In the genomic region with DNA sequence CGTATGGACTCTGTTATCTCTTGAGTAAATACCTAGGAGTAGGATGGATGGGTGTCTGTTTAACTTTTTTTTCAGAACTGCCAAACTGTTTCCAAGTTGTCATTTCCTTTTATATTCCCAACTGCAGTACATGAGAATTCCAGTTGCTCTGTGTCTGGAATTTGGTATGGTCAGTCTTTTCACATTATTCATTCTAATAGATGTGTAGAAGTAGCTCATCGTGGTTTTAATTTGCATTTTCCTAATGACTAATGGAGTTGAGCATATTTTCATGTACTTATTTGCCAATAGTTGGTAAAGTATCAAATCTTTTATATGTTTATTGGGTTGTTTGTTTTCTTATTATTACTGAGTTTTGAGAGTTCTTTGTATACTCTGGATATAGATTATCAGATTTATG, we compare ENCODE assay signal across 15 cellular contexts. TPM values are rescaled to one million over a fixed set of nuclear protein-coding genes. Genes with fewer than 3 reads are reported as not detected.
A peak's percentile ranks its signal among the peaks of the same experiment; 100 is the strongest.
DNase-seq lines count a peak whose midpoint lies in the region; ATAC-seq, FAIRE-seq and TF ChIP-seq lines count a peak whose summit lies in the region.
"Had no signal": no experiment of that assay in that cellular context is flagged by ENCODE, and none has a peak within 500 bp of the region (broad histone marks: within the 10 kb centered on the region; RNA-seq: fewer than 3 reads in every experiment).

No MANE protein-coding gene starts in this region.

- ATAC-seq in Panc1 (no peak), GM21619 (IDR thresholded peaks at IDR 0.05; ENCODE audit: unreplicated experiment) (no peak)
- ATAC-seq: Right ventricle myocardium inferior; stimulated activated naive CD8-positive, alpha-beta T cell treated with anti-CD3 and anti-CD28 coated beads, Interleukin-15, amount 100 ng/mL, for 72 hours had no signal

- H3K27me3 ChIP-seq in Panc1 (ENCODE audit: control insufficient read depth, insufficient read depth, low read length) (no peaks in the 10 kb centered on the region), Peyer's patch (no peaks in the 10 kb centered on the region)
- H3K27me3 ChIP-seq: neutrophil had no signal

- H3K27ac ChIP-seq in Panc1 (ENCODE audit: low read length) (peak overlapping the region; percentile 20; the same call in 1 of the 2 replicates), Peyer's patch (peak overlapping the region in 2 of 4 donors; percentile 44 to 78)
- H3K27ac ChIP-seq: neutrophil had no signal

- H3K36me3 ChIP-seq in Panc1 (ENCODE audit: control insufficient read depth, insufficient read depth, low read length) (no peaks in the 10 kb centered on the region), Peyer's patch (no peaks in the 10 kb centered on the region)
- H3K36me3 ChIP-seq: neutrophil had no signal

- peaks cover 12% of the 10 kb centered on the region for H3K9me3 Mint-ChIP-seq in progenitor cell of endocrine pancreas (ENCODE audit: low read depth)
- H3K9me3 Mint-ChIP-seq: stimulated activated naive CD8-positive, alpha-beta T cell treated with anti-CD3 and anti-CD28 coated beads, Interleukin-15, amount 100 ng/mL, for 72 hours had no signal

- no peak for TF ChIP-seq POLR2A in Peyer's patch (IDR thresholded peaks at IDR 0.05)

- in situ Hi-C loops in Panc1 (cut with HindIII; ENCODE audit: low pct_unique_long_range_greater_than_20kb, low sequenced_read_pairs), result no loop called here

- POLR2A ChIA-PET in Panc1 (lab: Charles Lee), result no interaction called here

- H3K36me3 Mint-ChIP-seq in progenitor cell of endocrine pancreas (ENCODE audit: insufficient read depth), result peaks cover 9% of the 10 kb centered on the region

- no TSS peak for BruUV-seq in Panc1 (replicated peaks; lab: Mats Ljungman, UMichigan)

- H3K4me3 Mint-ChIP-seq in progenitor cell of endocrine pancreas (ENCODE audit: low read depth), result peak overlapping the region; percentile 52
- H3K4me3 Mint-ChIP-seq: stimulated activated naive CD8-positive, alpha-beta T cell treated with anti-CD3 and anti-CD28 coated beads, Interleukin-15, amount 100 ng/mL, for 72 hours had no signal

- no peak for TF ChIP-seq CTCF in Panc1 (IDR thresholded peaks at IDR 0.05)
- no peak for TF ChIP-seq CTCF in progenitor cell of endocrine pancreas (IDR thresholded peaks at IDR 0.05; ENCODE audit: unreplicated experiment)
- TF ChIP-seq CTCF in Peyer's patch (IDR thresholded peaks at IDR 0.05), result no peak

- no peaks in the 10 kb centered on the region for H3K9me3 ChIP-seq in Panc1 (ENCODE audit: control insufficient read depth, insufficient read depth, low read depth, low read length)
- H3K9me3 ChIP-seq in Peyer's patch, result no peaks in the 10 kb centered on the region
- H3K9me3 ChIP-seq: neutrophil had no signal

- DNase-seq in EH (ENCODE audit: low read depth) (peak; percentile 65), Panc1 (ENCODE audit: low read depth, low spot score) (no peak), progenitor cell of endocrine pancreas (ENCODE audit: low spot score, unreplicated experiment) (no peak), Peyer's patch (no peak), NCI-H1048 (lab: John Stamatoyannopoulos, UW) (no peak)
- no peak for DNase-seq in activated naive CD4-positive, alpha-beta T cell treated with anti-CD3 and anti-CD28 coated beads, Interleukin-2, amount 50 U/mL, for 16 hours
- DNase-seq: activated CD4-positive, alpha-beta T cell treated with anti-CD3 and anti-CD28 coated beads for 4 hours; hippocampal formation; stimulated activated naive CD8-positive, alpha-beta T cell treated with anti-CD3 and anti-CD28 coated beads, Interleukin-15, amount 100 ng/mL, for 72 hours; T-helper 2 cell had no signal

- H3K4me3 ChIP-seq in Panc1 (ENCODE audit: low read depth in 2 of 2, low read length in 2 of 2), result no peak overlapping the region
- H3K4me3 ChIP-seq in Peyer's patch, result no peak overlapping the region
- H3K4me3 ChIP-seq: lung had no signal

- CTCF ChIA-PET in Panc1 (lab: Charles Lee), result no interaction called here

- H3K4me1 ChIP-seq in Panc1 (ENCODE audit: control insufficient read depth, insufficient read depth, low read length) (peaks cover 18% of the 10 kb centered on the region), Peyer's patch (peaks cover 0 to 63% (median 0%) of the 10 kb centered on the region in 4 donors)

- H3K27ac Mint-ChIP-seq in progenitor cell of endocrine pancreas, result peak overlapping the region; percentile 88
- H3K27ac Mint-ChIP-seq: stimulated activated naive CD8-positive, alpha-beta T cell treated with anti-CD3 and anti-CD28 coated beads, Interleukin-15, amount 100 ng/mL, for 72 hours had no signal

- peaks cover 72% of the 10 kb centered on the region for H3K4me1 Mint-ChIP-seq in progenitor cell of endocrine pancreas (ENCODE audit: low read depth)

- intact Hi-C loops in Panc1 (cut with micrococcal nuclease; ENCODE audit: unreplicated experiment), result no loop called here

- H3K27me3 Mint-ChIP-seq in progenitor cell of endocrine pancreas, result no peaks in the 10 kb centered on the region
- H3K27me3 Mint-ChIP-seq: stimulated activated naive CD8-positive, alpha-beta T cell treated with anti-CD3 and anti-CD28 coated beads, Interleukin-15, amount 100 ng/mL, for 72 hours had no signal

- peak; percentile 38 for FAIRE-seq in islet of Langerhans (lab: Jason Lieb, UNC)

RNA-seq across cellular contexts. Expression of a gene that starts 27.0 kb away (rescaled TPM):
- total RNA-seq in Panc1 (2021; ENCODE audit: unreplicated experiment), result 90.5 TPM
- polyA plus RNA-seq in Panc1 (2012; ENCODE audit: insufficient read length), result 23.1 TPM
- total RNA-seq in progenitor cell of endocrine pancreas, result 83.1 and 88.1 TPM in 2 replicates
- total RNA-seq in Peyer's patch, result 100 to 1,000 TPM in 1 of 4 donors, 10 to 100 TPM in 3; 42.2 to 136 (median 68.7) TPM
